ENCODE assay signal across 11 cellular contexts in the genomic region with DNA sequence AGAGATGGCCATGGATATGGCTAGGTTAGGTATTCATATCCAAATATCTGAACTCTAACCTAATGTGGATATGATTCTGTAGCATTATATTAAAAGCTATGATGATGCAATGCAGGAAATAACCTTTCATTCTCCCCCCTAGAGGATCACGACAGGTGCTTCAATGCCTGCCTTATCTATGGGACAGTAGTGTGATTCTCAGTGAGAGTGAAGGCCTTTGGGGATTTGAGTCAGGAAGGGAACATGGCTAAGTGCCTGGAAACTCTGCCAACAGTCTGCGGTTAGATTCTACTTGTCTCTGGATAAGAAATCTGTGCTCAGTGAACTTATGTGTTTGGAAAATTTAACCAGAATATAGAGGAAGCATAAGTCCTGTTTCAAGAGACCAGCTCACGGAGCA.
DNase-seq lines count a peak whose midpoint lies in the region; ATAC-seq lines count a peak whose summit lies in the region.
"Had no signal": no experiment of that assay in that cellular context is flagged by ENCODE, and none has a peak within 500 bp of the region (broad histone marks: within the 10 kb centered on the region; RNA-seq: fewer than 3 reads in every experiment).

No MANE protein-coding gene starts in this region.

- peaks cover 63% of the 10 kb centered on the region for H3K4me1 Mint-ChIP-seq in activated naive CD8-positive, alpha-beta T cell treated with anti-CD3 and anti-CD28 coated beads, Interleukin-2, amount 50 U/mL, for 24 hours

- H3K9me3 ChIP-seq in stomach smooth muscle (ENCODE audit: control insufficient read depth in 2 of 2, low read length in 2 of 2): no peaks in the 10 kb centered on the region
- H3K9me3 ChIP-seq: BE2C, Peyer's patch had no signal

- H3K79me2 ChIP-seq in mesendoderm (ENCODE audit: control insufficient read depth, insufficient read depth, low read length): no peaks in the 10 kb centered on the region

- H3K23ac ChIP-seq in mesendoderm (ENCODE audit: low read length): no peak overlapping the region

- no peak overlapping the region for H2AK5ac ChIP-seq in mesendoderm (ENCODE audit: low read length)

- H3K27me3 Mint-ChIP-seq in activated naive CD8-positive, alpha-beta T cell treated with anti-CD3 and anti-CD28 coated beads, Interleukin-2, amount 50 U/mL, for 24 hours: no peaks in the 10 kb centered on the region

- H3K36me3 Mint-ChIP-seq in activated naive CD8-positive, alpha-beta T cell treated with anti-CD3 and anti-CD28 coated beads, Interleukin-2, amount 50 U/mL, for 24 hours (ENCODE audit: low read depth): peaks cover 62% of the 10 kb centered on the region

- peak; percentile 33 for ATAC-seq in activated naive CD8-positive, alpha-beta T cell treated with anti-CD3 and anti-CD28 coated beads, Interleukin-2, amount 50 U/mL, for 24 hours
- no peak for ATAC-seq in HG03378 (IDR thresholded peaks at IDR 0.05; ENCODE audit: unreplicated experiment)

- no peak overlapping the region for H3K56ac ChIP-seq in mesendoderm (ENCODE audit: low read length)

- no peak overlapping the region for H3K18ac ChIP-seq in mesendoderm (ENCODE audit: low read length)

- no peak overlapping the region for H3K4ac ChIP-seq in mesendoderm (ENCODE audit: low read depth, low read length)

- H2BK120ac ChIP-seq in mesendoderm (ENCODE audit: low read depth, low read length): no peak overlapping the region

- no peak overlapping the region for H2BK15ac ChIP-seq in mesendoderm (replicated peaks; ENCODE audit: low read depth)

- H3K27ac ChIP-seq in stomach smooth muscle (ENCODE audit: low read length) (peak overlapping the region; percentile 6), mesendoderm (ENCODE audit: low read depth, low read length) (no peak overlapping the region)
- H3K27ac ChIP-seq: Peyer's patch had no signal

- H2BK5ac ChIP-seq in mesendoderm (ENCODE audit: low read length): no peak overlapping the region

- no peak overlapping the region for H4K8ac ChIP-seq in mesendoderm (ENCODE audit: low read depth, low read length)

- H3K4me1 ChIP-seq in stomach smooth muscle (ENCODE audit: control insufficient read depth, insufficient read depth, low read length) (peaks cover 7% of the 10 kb centered on the region), mesendoderm (ENCODE audit: control insufficient read depth, low read depth, low read length) (no peaks in the 10 kb centered on the region)

- H3K36me3 ChIP-seq in stomach smooth muscle (ENCODE audit: control insufficient read depth in 2 of 2, insufficient read depth in 2 of 2, low read length in 2 of 2) (peaks cover 0 to 2% of the 10 kb centered on the region in 2 donors), mesendoderm (ENCODE audit: control insufficient read depth, insufficient read depth, low read length) (peaks cover 2% of the 10 kb centered on the region)
- H3K36me3 ChIP-seq: Peyer's patch had no signal

- no peak overlapping the region for H3K4me3 ChIP-seq in stomach smooth muscle (ENCODE audit: low read length in 2 of 2)
- H3K4me3 ChIP-seq in mesendoderm (ENCODE audit: low read length): no peak overlapping the region
- H3K4me3 ChIP-seq: Peyer's patch had no signal

- peaks cover 12% of the 10 kb centered on the region for H3K9me3 Mint-ChIP-seq in activated naive CD8-positive, alpha-beta T cell treated with anti-CD3 and anti-CD28 coated beads, Interleukin-2, amount 50 U/mL, for 24 hours

- H3K27ac Mint-ChIP-seq in activated naive CD8-positive, alpha-beta T cell treated with anti-CD3 and anti-CD28 coated beads, Interleukin-2, amount 50 U/mL, for 24 hours: peak overlapping the region; percentile 70

- no peak overlapping the region for H3K4me2 ChIP-seq in mesendoderm (ENCODE audit: low read length)

- H3K79me1 ChIP-seq in mesendoderm (ENCODE audit: low read length): no peaks in the 10 kb centered on the region

- no CpG with 5 or more reads among the region's 3 CpGs for WGBS in mesendoderm (ENCODE audit: extremely low coverage, insufficient coverage, low lambda C conversion rate)

- H3K4me3 Mint-ChIP-seq in activated naive CD8-positive, alpha-beta T cell treated with anti-CD3 and anti-CD28 coated beads, Interleukin-2, amount 50 U/mL, for 24 hours: no peak overlapping the region

- H3K27me3 ChIP-seq in stomach smooth muscle (ENCODE audit: control insufficient read depth in 1 of 2, insufficient read depth in 2 of 2, low read length in 2 of 2) (no peaks in the 10 kb centered on the region), mesendoderm (ENCODE audit: insufficient read depth, low read length, poor library complexity) (no peaks in the 10 kb centered on the region)
- H3K27me3 ChIP-seq: BE2C, Peyer's patch had no signal

- peak; percentile 11 for DNase-seq in NCI-H2171 treated with DMSO at 0.1 percent for 48 hours (lab: John Stamatoyannopoulos, UW)
- DNase-seq in NCI-H2171 (lab: John Stamatoyannopoulos, UW): no peak
- DNase-seq in activated naive CD8-positive, alpha-beta T cell treated with anti-CD3 and anti-CD28 coated beads, Interleukin-2, amount 50 U/mL, for 24 hours: no peak
- DNase-seq in hepatic stellate cell (ENCODE audit: low spot score): peak; percentile 16
- no peak for DNase-seq in stimulated activated CD4-positive, alpha-beta T cell treated with anti-CD3 and anti-CD28 coated beads, Interleukin-1b, Interleukin-23, amount 100 ng/mL, for 48 hours
- DNase-seq in mesendoderm: no peak
- DNase-seq: activated T-cell treated with anti-CD3 and anti-CD28 coated beads, Interleukin-2, amount 50 U/mL, for 48 hours; BE2C; Peyer's patch had no signal

- no peak overlapping the region for H3K9ac ChIP-seq in stomach smooth muscle (ENCODE audit: low read length in 2 of 2)
- no peak overlapping the region for H3K9ac ChIP-seq in mesendoderm (ENCODE audit: low read length)

- no peak overlapping the region for H4K5ac ChIP-seq in mesendoderm (ENCODE audit: low read length)

Comparison
In these comparisons a context has a peak if more than half of its experiments do, and no peak if none do; other contexts are left out.
1. DNase-seq: peak in NCI-H2171 treated with DMSO at 0.1 percent for 48 hours (single experiment) and hepatic stellate cell (single experiment); none in NCI-H2171 (single experiment), activated naive CD8-positive, alpha-beta T cell treated with anti-CD3 and anti-CD28 coated beads, Interleukin-2, amount 50 U/mL, for 24 hours (single experiment), stimulated activated CD4-positive, alpha-beta T cell treated with anti-CD3 and anti-CD28 coated beads, Interleukin-1b, Interleukin-23, amount 100 ng/mL, for 48 hours (single experiment) and mesendoderm (single experiment).